8 cellular contexts compared by ENCODE assay signal in genomic region chr1:96596226-96596625, GRCh38.
A peak's percentile ranks its signal among the peaks of the same experiment; 100 is the strongest.
DNase-seq lines count a peak whose midpoint lies in the region; ATAC-seq, FAIRE-seq and TF ChIP-seq lines count a peak whose summit lies in the region.

No MANE protein-coding gene starts in this region.

- H3K36me3 Mint-ChIP-seq in osteocyte (ENCODE audit: unreplicated experiment), result no peaks in the 10 kb centered on the region

- peaks cover 7% of the 10 kb centered on the region for H3K9me3 Mint-ChIP-seq in osteocyte (ENCODE audit: unreplicated experiment)

- H3K4me2 ChIP-seq in A549, result no peak overlapping the region

- no peaks in the 10 kb centered on the region for H3K4me1 Mint-ChIP-seq in osteocyte (ENCODE audit: unreplicated experiment)

- no peak for TF ChIP-seq EP300 in A549 (IDR thresholded peaks at IDR 0.05)

- no peak for TF ChIP-seq RAD21 in A549 (conservative IDR thresholded peaks at IDR 0.05 in 1 of 2, IDR thresholded peaks at IDR 0.05 in 1 of 2)

- H3K4me1 ChIP-seq in A549, result no peaks in the 10 kb centered on the region

- peaks cover 6% of the 10 kb centered on the region for H3K27me3 Mint-ChIP-seq in osteocyte (ENCODE audit: unreplicated experiment)

- POLR2A ChIA-PET in A549 (lab: Yijun Ruan, JAX), result no interaction called here

- H3K27ac ChIP-seq in A549, result no peak overlapping the region

- no peak overlapping the region for H3K4me3 Mint-ChIP-seq in osteocyte (ENCODE audit: unreplicated experiment)

- FAIRE-seq in A549 (lab: Jason Lieb, UNC), result no peak

- CTCF ChIA-PET in A549 (lab: Yijun Ruan, JAX), result interaction anchor here (0.6 to 0.9 kb wide), 4 partner anchors 35 to 1270 kb away, joined by 3 to 5 read pairs (median 4); no protein-coding TSS in a partner anchor

- TF ChIP-seq CTCF in A549 (IDR thresholded peaks at IDR 0.05) (peak; percentile 25; the same call in 1 of the 3 replicates), GM12864 (IDR thresholded peaks at IDR 0.05; ENCODE audit: low read depth, low read length, missing control alignments) (peak; percentile 67), choroid plexus epithelial cell (conservative IDR thresholded peaks at IDR 0.05; ENCODE audit: low read depth, low read length) (peak; percentile 78), osteocyte (IDR thresholded peaks at IDR 0.05) (peak; percentile 53)

- 24% methylated on average over 4 of the region's 4 CpGs for WGBS in A549 (ENCODE audit: missing lambda C conversion rate)

- no peak overlapping the region for H3K27ac Mint-ChIP-seq in osteocyte (ENCODE audit: unreplicated experiment)

- DNase-seq in A549 (ENCODE audit: low read depth in 1 of 2, low spot score in 1 of 2) (peak; percentile 8 to 20), GM12864 (ENCODE audit: low read depth) (no peak), NOMO-1 (lab: John Stamatoyannopoulos, UW; ENCODE audit: unreplicated experiment in 2 of 2) (peak; percentile 1 to 22), choroid plexus epithelial cell (ENCODE audit: low read depth) (peak; percentile 53), osteocyte (ENCODE audit: extremely low spot score, unreplicated experiment) (no peak)

- peak; percentile 50 to 77; a peak in 4 of 6 replicates for ATAC-seq in A549
- ATAC-seq in HG02763 (IDR thresholded peaks at IDR 0.05; ENCODE audit: unreplicated experiment), result peak; percentile 74
- ATAC-seq in GM18520 (IDR thresholded peaks at IDR 0.05; ENCODE audit: unreplicated experiment), result no peak
- ATAC-seq in HG03521 (IDR thresholded peaks at IDR 0.05; ENCODE audit: unreplicated experiment), result no peak

- H3K9me3 ChIP-seq in A549, result no peaks in the 10 kb centered on the region

- H3K4me3 ChIP-seq in A549 (no peak overlapping the region), GM12864 (ENCODE audit: low read depth, low read length) (no peak overlapping the region), choroid plexus epithelial cell (ENCODE audit: low read depth, low read length) (no peak overlapping the region)

- no peak for TF ChIP-seq POLR2A in A549 (IDR thresholded peaks at IDR 0.05; ENCODE audit: low read length)

TF ChIP-seq in A549, 52 proteins besides CTCF, POLR2A, EP300 and RAD21:
- TF ChIP-seq EHF (CRISPR knock-in tag; IDR thresholded peaks at IDR 0.05) (no peak), POLR2AphosphoS2 (conservative IDR thresholded peaks at IDR 0.05; ENCODE audit: low read length) (no peak), ZFP36 (IDR thresholded peaks at IDR 0.05; ENCODE audit: borderline replicate concordance, partially characterized antibody) (no peak), ZNF302 (CRISPR knock-in tag; IDR thresholded peaks at IDR 0.05) (no peak), PBX3 (IDR thresholded peaks at IDR 0.05) (no peak), FOSL2 (IDR thresholded peaks at IDR 0.05) (no peak), FOSL2 (CRISPR knock-in tag; IDR thresholded peaks at IDR 0.05) (no peak), CHD2 (IDR thresholded peaks at IDR 0.05; ENCODE audit: low read length, partially characterized antibody) (no peak), REST (IDR thresholded peaks at IDR 0.05) (no peak), ATOH8 (CRISPR knock-in tag; IDR thresholded peaks at IDR 0.05; ENCODE audit: low read depth) (no peak), HOXB13 (CRISPR knock-in tag; IDR thresholded peaks at IDR 0.05; ENCODE audit: low read depth) (no peak), KDM1A (IDR thresholded peaks at IDR 0.05; ENCODE audit: low read depth) (no peak), PHF8 (IDR thresholded peaks at IDR 0.05; ENCODE audit: borderline replicate concordance, low read depth) (no peak), SREBF2 (IDR thresholded peaks at IDR 0.05) (no peak)

Comparison
In these comparisons a context has a peak if more than half of its experiments do, and no peak if none do; other contexts are left out.
1. ATAC-seq: peak in A549 (2 of 2) and HG02763 (single experiment); none in GM18520 (single experiment) and HG03521 (single experiment).
2. DNase-seq: peak in A549 (2 of 2), NOMO-1 (2 of 2) and choroid plexus epithelial cell (single experiment); none in GM12864 (single experiment) and osteocyte (single experiment).
3. CTCF ChIP-seq: peak in every context shown above with its lines; median percentile 78 in choroid plexus epithelial cell; 67 in GM12864; 53 in osteocyte; 25 in A549.